In the genomic region with DNA sequence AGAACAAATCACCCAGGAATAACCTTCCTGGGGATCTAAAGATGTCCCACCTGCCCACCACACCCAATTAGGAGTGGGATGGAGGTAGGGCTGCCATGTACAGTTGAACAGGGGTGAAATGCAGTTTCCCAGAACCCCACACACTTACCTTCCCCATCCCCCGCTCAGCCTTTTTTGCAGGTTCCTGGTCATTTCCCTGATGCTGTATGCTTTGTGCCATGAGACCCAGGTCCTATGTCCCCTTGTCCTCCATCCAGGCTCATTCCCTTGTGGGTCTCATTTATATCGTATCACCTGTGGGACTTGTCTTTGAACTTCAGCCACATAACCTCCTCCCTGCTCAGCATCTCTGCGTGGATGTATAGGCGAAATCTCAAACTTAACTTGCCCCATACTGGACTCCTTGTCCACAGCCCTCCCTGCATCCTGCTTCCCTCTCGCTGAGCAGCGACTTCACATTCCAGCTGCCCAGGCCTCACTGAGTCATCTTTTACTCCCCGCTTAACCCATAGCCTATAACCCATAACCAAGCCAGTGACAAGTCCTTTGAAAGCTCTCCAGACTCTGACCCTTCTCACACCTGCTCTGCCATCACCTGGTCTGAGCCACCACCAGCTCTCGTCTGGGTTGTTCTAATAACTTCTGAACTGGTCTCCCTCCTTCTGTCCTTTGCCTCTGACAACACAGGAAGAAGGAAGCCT, we compare ENCODE assay signal across 1 cellular context.
TF ChIP-seq lines count a peak whose summit lies in the region.

No MANE protein-coding gene starts in this region.

TF ChIP-seq in SK-N-SH, 30 proteins besides CTCF, POLR2A, EP300 and RAD21 (continued from another document):
- TF ChIP-seq, protein P1, sequence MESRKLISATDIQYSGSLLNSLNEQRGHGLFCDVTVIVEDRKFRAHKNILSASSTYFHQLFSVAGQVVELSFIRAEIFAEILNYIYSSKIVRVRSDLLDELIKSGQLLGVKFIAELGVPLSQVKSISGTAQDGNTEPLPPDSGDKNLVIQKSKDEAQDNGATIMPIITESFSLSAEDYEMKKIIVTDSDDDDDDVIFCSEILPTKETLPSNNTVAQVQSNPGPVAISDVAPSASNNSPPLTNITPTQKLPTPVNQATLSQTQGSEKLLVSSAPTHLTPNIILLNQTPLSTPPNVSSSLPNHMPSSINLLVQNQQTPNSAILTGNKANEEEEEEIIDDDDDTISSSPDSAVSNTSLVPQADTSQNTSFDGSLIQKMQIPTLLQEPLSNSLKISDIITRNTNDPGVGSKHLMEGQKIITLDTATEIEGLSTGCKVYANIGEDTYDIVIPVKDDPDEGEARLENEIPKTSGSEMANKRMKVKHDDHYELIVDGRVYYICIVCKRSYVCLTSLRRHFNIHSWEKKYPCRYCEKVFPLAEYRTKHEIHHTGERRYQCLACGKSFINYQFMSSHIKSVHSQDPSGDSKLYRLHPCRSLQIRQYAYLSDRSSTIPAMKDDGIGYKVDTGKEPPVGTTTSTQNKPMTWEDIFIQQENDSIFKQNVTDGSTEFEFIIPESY (IDR thresholded peaks at IDR 0.05; ENCODE audit: borderline replicate concordance, low read depth), result no peak
- no peak for TF ChIP-seq MEF2A (IDR thresholded peaks at IDR 0.05; ENCODE audit: borderline replicate concordance, low read depth)
- no peak for TF ChIP-seq FOXJ3 (CRISPR knock-in tag; IDR thresholded peaks at IDR 0.05)
- no peak for TF ChIP-seq NRF1 (IDR thresholded peaks at IDR 0.05; ENCODE audit: low read depth, low read length)
- TF ChIP-seq, protein P2, sequence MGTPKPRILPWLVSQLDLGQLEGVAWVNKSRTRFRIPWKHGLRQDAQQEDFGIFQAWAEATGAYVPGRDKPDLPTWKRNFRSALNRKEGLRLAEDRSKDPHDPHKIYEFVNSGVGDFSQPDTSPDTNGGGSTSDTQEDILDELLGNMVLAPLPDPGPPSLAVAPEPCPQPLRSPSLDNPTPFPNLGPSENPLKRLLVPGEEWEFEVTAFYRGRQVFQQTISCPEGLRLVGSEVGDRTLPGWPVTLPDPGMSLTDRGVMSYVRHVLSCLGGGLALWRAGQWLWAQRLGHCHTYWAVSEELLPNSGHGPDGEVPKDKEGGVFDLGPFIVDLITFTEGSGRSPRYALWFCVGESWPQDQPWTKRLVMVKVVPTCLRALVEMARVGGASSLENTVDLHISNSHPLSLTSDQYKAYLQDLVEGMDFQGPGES (IDR thresholded peaks at IDR 0.05; ENCODE audit: low read depth, low read length), result no peak
- TF ChIP-seq, protein P3, sequence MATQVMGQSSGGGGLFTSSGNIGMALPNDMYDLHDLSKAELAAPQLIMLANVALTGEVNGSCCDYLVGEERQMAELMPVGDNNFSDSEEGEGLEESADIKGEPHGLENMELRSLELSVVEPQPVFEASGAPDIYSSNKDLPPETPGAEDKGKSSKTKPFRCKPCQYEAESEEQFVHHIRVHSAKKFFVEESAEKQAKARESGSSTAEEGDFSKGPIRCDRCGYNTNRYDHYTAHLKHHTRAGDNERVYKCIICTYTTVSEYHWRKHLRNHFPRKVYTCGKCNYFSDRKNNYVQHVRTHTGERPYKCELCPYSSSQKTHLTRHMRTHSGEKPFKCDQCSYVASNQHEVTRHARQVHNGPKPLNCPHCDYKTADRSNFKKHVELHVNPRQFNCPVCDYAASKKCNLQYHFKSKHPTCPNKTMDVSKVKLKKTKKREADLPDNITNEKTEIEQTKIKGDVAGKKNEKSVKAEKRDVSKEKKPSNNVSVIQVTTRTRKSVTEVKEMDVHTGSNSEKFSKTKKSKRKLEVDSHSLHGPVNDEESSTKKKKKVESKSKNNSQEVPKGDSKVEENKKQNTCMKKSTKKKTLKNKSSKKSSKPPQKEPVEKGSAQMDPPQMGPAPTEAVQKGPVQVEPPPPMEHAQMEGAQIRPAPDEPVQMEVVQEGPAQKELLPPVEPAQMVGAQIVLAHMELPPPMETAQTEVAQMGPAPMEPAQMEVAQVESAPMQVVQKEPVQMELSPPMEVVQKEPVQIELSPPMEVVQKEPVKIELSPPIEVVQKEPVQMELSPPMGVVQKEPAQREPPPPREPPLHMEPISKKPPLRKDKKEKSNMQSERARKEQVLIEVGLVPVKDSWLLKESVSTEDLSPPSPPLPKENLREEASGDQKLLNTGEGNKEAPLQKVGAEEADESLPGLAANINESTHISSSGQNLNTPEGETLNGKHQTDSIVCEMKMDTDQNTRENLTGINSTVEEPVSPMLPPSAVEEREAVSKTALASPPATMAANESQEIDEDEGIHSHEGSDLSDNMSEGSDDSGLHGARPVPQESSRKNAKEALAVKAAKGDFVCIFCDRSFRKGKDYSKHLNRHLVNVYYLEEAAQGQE (IDR thresholded peaks at IDR 0.05; ENCODE audit: low read depth, low read length), result no peak
- TF ChIP-seq CHD2 (IDR thresholded peaks at IDR 0.05; ENCODE audit: low read length, partially characterized antibody), result no peak
- no peak for TF ChIP-seq MXI1 (IDR thresholded peaks at IDR 0.05; ENCODE audit: low read depth, low read length)
- no peak for TF ChIP-seq FOXM1 (IDR thresholded peaks at IDR 0.05; ENCODE audit: low read depth)
- no peak for TF ChIP-seq GABPA (IDR thresholded peaks at IDR 0.05; ENCODE audit: low read depth)
- no peak for TF ChIP-seq EZH2phosphoT487 (IDR thresholded peaks at IDR 0.05; ENCODE audit: borderline replicate concordance, low read depth)
- peak; percentile 45; the same call in 1 of the 2 replicates for TF ChIP-seq TCF12 (IDR thresholded peaks at IDR 0.05)
- peak; percentile 55 for TF ChIP-seq FOSL2 (IDR thresholded peaks at IDR 0.05; ENCODE audit: borderline replicate concordance, low read depth)
- no peak for TF ChIP-seq ELF1 (IDR thresholded peaks at IDR 0.05)
